22 cellular contexts compared by ENCODE assay signal in the genomic region with DNA sequence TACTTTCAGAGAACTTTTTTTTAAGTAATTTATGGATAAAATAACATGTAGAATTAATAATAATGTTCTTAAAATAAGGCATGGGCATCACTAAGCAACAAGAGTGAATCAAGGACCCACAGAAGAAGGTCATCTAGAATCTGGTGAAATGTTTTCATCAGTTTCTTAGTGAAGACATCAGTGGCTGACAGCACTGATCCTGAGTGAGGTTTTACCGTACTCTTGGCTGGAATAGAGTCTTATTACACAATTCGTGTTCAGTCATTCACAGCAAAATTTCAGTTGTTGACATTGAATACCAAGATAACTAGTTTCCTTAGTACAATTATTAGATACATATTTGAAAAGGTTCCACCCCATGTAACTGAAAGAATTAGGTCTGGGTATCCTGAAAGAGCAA.
DNase-seq lines count a peak whose midpoint lies in the region; ATAC-seq and TF ChIP-seq lines count a peak whose summit lies in the region.
"Had no signal": no experiment of that assay in that cellular context is flagged by ENCODE, and none has a peak within 500 bp of the region (broad histone marks: within the 10 kb centered on the region; RNA-seq: fewer than 3 reads in every experiment).

No MANE protein-coding gene starts in this region.

- H3K27me3 Mint-ChIP-seq in activated naive CD8-positive, alpha-beta T cell: no peaks in the 10 kb centered on the region
- H3K27me3 Mint-ChIP-seq in activated naive CD8-positive, alpha-beta T cell treated with anti-CD3 and anti-CD28 coated beads for 36 hours: no peaks in the 10 kb centered on the region
- H3K27me3 Mint-ChIP-seq: B cell; CD8-positive, alpha-beta memory T cell had no signal

- H4K5ac ChIP-seq in IMR-90 (ENCODE audit: low read depth, low read length): no peak overlapping the region

- no peak overlapping the region for H2AK9ac ChIP-seq in IMR-90 (replicated peaks; ENCODE audit: low read depth, low read length, poor library complexity)

- TF ChIP-seq CTCF in IMR-90 (conservative IDR thresholded peaks at IDR 0.05; ENCODE audit: low read depth, low read length) (no peak), cardiac fibroblast (IDR thresholded peaks at IDR 0.05; ENCODE audit: low read depth, low read length) (no peak)

- no peak overlapping the region for H2AFZ ChIP-seq in IMR-90 (replicated peaks; ENCODE audit: low read length, poor library complexity)

- H3K9me3 ChIP-seq in IMR-90 (ENCODE audit: control insufficient read depth, insufficient read depth, low read length): no peaks in the 10 kb centered on the region
- H3K9me3 ChIP-seq: BLaER1, HAP-1 had no signal

- CTCF ChIA-PET in IMR-90 (lab: Yijun Ruan, JAX): no interaction called here

- in situ Hi-C loops in IMR-90 (cut with MboI; ENCODE audit: low sequenced_read_pairs): no loop called here

- H3K4me3 ChIP-seq in IMR-90 (ENCODE audit: insufficient read depth, low read depth, low read length) (no peak overlapping the region), cardiac fibroblast (replicated peaks in 1 of 2; ENCODE audit: low read depth in 2 of 2, low read length in 2 of 2) (no peak overlapping the region)
- H3K4me3 ChIP-seq: BLaER1, GM12878, HAP-1 had no signal

- peak overlapping the region; percentile 61 for H3K27ac Mint-ChIP-seq in activated naive CD8-positive, alpha-beta T cell
- no peak overlapping the region for H3K27ac Mint-ChIP-seq in activated naive CD8-positive, alpha-beta T cell treated with anti-CD3 and anti-CD28 coated beads for 36 hours
- H3K27ac Mint-ChIP-seq: B cell; CD4-positive, CD25-positive, alpha-beta regulatory T cell; HFFc6 had no signal

- H4K91ac ChIP-seq in IMR-90 (ENCODE audit: insufficient read depth, low read depth, low read length): no peak overlapping the region

- no peak overlapping the region for H3K9ac ChIP-seq in IMR-90 (ENCODE audit: low read depth, low read length)
- H3K9ac ChIP-seq: BLaER1 had no signal

- no peak overlapping the region for H2BK20ac ChIP-seq in IMR-90 (ENCODE audit: low read depth, low read length)

- H4K8ac ChIP-seq in IMR-90 (ENCODE audit: low read depth in 2 of 2, low read length in 2 of 2): no peak overlapping the region

- no peaks in the 10 kb centered on the region for H3K4me1 ChIP-seq in IMR-90 (ENCODE audit: control insufficient read depth, insufficient read depth, low read length)
- H3K4me1 ChIP-seq: BLaER1, HAP-1 had no signal

- no peaks in the 10 kb centered on the region for H3K36me3 ChIP-seq in IMR-90 (ENCODE audit: control insufficient read depth, insufficient read depth, low read length)
- H3K36me3 ChIP-seq: BLaER1, HAP-1 had no signal

- no peak overlapping the region for H3K4ac ChIP-seq in IMR-90 (ENCODE audit: low read depth, low read length)

- dilution Hi-C loops in IMR-90 (cut with HindIII; ENCODE audit: low sequenced_read_pairs, unreplicated experiment): no loop called here

- H3K27me3 ChIP-seq in IMR-90 (ENCODE audit: control insufficient read depth, insufficient read depth, low read length): peaks cover 3% of the 10 kb centered on the region
- H3K27me3 ChIP-seq: BLaER1 had no signal

- no peak overlapping the region for H3K14ac ChIP-seq in IMR-90 (replicated peaks; ENCODE audit: low read depth, low read length)

- H2AK5ac ChIP-seq in IMR-90 (ENCODE audit: low read depth, low read length): no peak overlapping the region

- H2BK120ac ChIP-seq in IMR-90 (ENCODE audit: low read depth, low read length): no peak overlapping the region

- intact Hi-C loops in IMR-90 (cut with micrococcal nuclease): no loop called here

- no peak for ATAC-seq in IMR-90 (ENCODE audit: low read depth)
- ATAC-seq: GM12878 had no signal

- WGBS in IMR-90 (ENCODE audit: extremely low coverage in 2 of 2, insufficient read length in 1 of 2), 2 experiments: no CpG with 5 or more reads among the region's 2 CpGs

- H2BK5ac ChIP-seq in IMR-90 (ENCODE audit: low read depth, low read length, poor library complexity, severe bottlenecking): no peak overlapping the region

- H3K79me1 ChIP-seq in IMR-90 (ENCODE audit: low read depth in 1 of 2, low read length in 2 of 2): no peaks in the 10 kb centered on the region

- no peak for TF ChIP-seq POLR2A in IMR-90 (IDR thresholded peaks at IDR 0.05; ENCODE audit: low read depth, low read length)

- no peaks in the 10 kb centered on the region for H4K20me1 ChIP-seq in IMR-90 (ENCODE audit: insufficient read depth, low read length)
- H4K20me1 ChIP-seq: BLaER1 had no signal

- no peak overlapping the region for H3K56ac ChIP-seq in IMR-90 (ENCODE audit: extremely low read depth, insufficient read depth, low read length)

- BruUV-seq in IMR-90 (replicated peaks; lab: Mats Ljungman, UMichigan): no TSS peak

- H3K27ac ChIP-seq in IMR-90 (ENCODE audit: insufficient read depth, low read length): no peak overlapping the region
- H3K27ac ChIP-seq: 22Rv1, BLaER1, C4-2B had no signal

- H3K36me3 Mint-ChIP-seq in activated naive CD8-positive, alpha-beta T cell: peaks cover 36% of the 10 kb centered on the region
- peaks cover 42% of the 10 kb centered on the region for H3K36me3 Mint-ChIP-seq in activated naive CD8-positive, alpha-beta T cell treated with anti-CD3 and anti-CD28 coated beads for 36 hours
- H3K36me3 Mint-ChIP-seq: CD4-positive, CD25-positive, alpha-beta regulatory T cell had no signal

- H2BK15ac ChIP-seq in IMR-90 (ENCODE audit: low read depth, low read length): no peak overlapping the region

- H3K4me3 Mint-ChIP-seq in activated naive CD8-positive, alpha-beta T cell: no peak overlapping the region
- no peak overlapping the region for H3K4me3 Mint-ChIP-seq in activated naive CD8-positive, alpha-beta T cell treated with anti-CD3 and anti-CD28 coated beads for 36 hours
- H3K4me3 Mint-ChIP-seq: B cell; CD4-positive, CD25-positive, alpha-beta regulatory T cell; CD8-positive, alpha-beta memory T cell; HFFc6 had no signal

- H3K23ac ChIP-seq in IMR-90 (ENCODE audit: low read depth, low read length): no peak overlapping the region

- H3K4me2 ChIP-seq in IMR-90 (ENCODE audit: low read depth, low read length): no peak overlapping the region
- H3K4me2 ChIP-seq: BLaER1 had no signal

- no peaks in the 10 kb centered on the region for H3K9me1 ChIP-seq in IMR-90 (ENCODE audit: insufficient read depth, low read length)

- DNase-seq in activated naive CD8-positive, alpha-beta T cell treated with anti-CD3 and anti-CD28 coated beads for 36 hours: no peak
- DNase-seq in IMR-90 (no peak), cardiac fibroblast (ENCODE audit: low read depth in 2 of 2) (peak; percentile 6 to 10), iris pigment epithelial cell (ENCODE audit: low read depth) (peak; percentile 47), dermis blood vessel endothelial cell (no peak), SHP77 treated with DMSO at 0.1 percent for 48 hours (lab: John Stamatoyannopoulos, UW) (no peak), NCI-H187 (lab: John Stamatoyannopoulos, UW) (no peak)
- DNase-seq: CD4-positive, CD25-positive, alpha-beta regulatory T cell; CD8-positive, alpha-beta memory T cell; DMS 273 treated with DMSO at 0.1 percent for 48 hours; DMS79; EL; GDM1; GOT3; HFFc6 had no signal

- H3K9me3 Mint-ChIP-seq in activated naive CD8-positive, alpha-beta T cell (ENCODE audit: low read depth): no peaks in the 10 kb centered on the region
- H3K9me3 Mint-ChIP-seq in activated naive CD8-positive, alpha-beta T cell treated with anti-CD3 and anti-CD28 coated beads for 36 hours: no peaks in the 10 kb centered on the region
- H3K9me3 Mint-ChIP-seq: CD8-positive, alpha-beta memory T cell; HFFc6 had no signal

- peaks cover 59% of the 10 kb centered on the region for H3K4me1 Mint-ChIP-seq in activated naive CD8-positive, alpha-beta T cell (ENCODE audit: low read depth)
- peaks cover 34% of the 10 kb centered on the region for H3K4me1 Mint-ChIP-seq in activated naive CD8-positive, alpha-beta T cell treated with anti-CD3 and anti-CD28 coated beads for 36 hours
- H3K4me1 Mint-ChIP-seq: B cell; CD4-positive, CD25-positive, alpha-beta regulatory T cell had no signal

- TF ChIP-seq RAD21 in IMR-90 (IDR thresholded peaks at IDR 0.05; ENCODE audit: low read length): no peak

- no peak overlapping the region for H3K18ac ChIP-seq in IMR-90 (ENCODE audit: low read depth, low read length)

- POLR2A ChIA-PET in IMR-90 (lab: Charles Lee; ENCODE audit: unreplicated experiment): no interaction called here

TF ChIP-seq in IMR-90, 13 proteins besides CTCF, POLR2A, EP300 and RAD21:
- TF ChIP-seq CEBPB (IDR thresholded peaks at IDR 0.05; ENCODE audit: low read depth, low read length): 0 out of 2 replicates have a peak, but pooled peaks have one; percentile 12
- TF ChIP-seq MAZ (IDR thresholded peaks at IDR 0.05; ENCODE audit: borderline replicate concordance, low read depth, low read length): no peak

Comparison
In these comparisons a context has a peak if more than half of its experiments do, and no peak if none do; other contexts are left out.
1. DNase-seq: peak in cardiac fibroblast (2 of 2) and iris pigment epithelial cell (single experiment); none in activated naive CD8-positive, alpha-beta T cell treated with anti-CD3 and anti-CD28 coated beads for 36 hours (single experiment), IMR-90 (single experiment), dermis blood vessel endothelial cell (single experiment), SHP77 treated with DMSO at 0.1 percent for 48 hours (single experiment) and NCI-H187 (0 of 2).